ENCODE assay signal across 1 cellular context in genomic region chr15:79977431-79977940, GRCh38.
TF ChIP-seq lines count a peak whose summit lies in the region.

No MANE protein-coding gene starts in this region.

TF ChIP-seq in GM12878, 131 proteins besides CTCF, POLR2A, EP300 and RAD21 (continued from another document):
- TF ChIP-seq MLLT1 (IDR thresholded peaks at IDR 0.05) (peak; percentile 55), ASH2L (IDR thresholded peaks at IDR 0.05; ENCODE audit: borderline replicate concordance, low read depth) (no peak), NRF1 (conservative IDR thresholded peaks at IDR 0.05; ENCODE audit: low read depth, low read length) (no peak), SREBF1 (IDR thresholded peaks at IDR 0.05; ENCODE audit: low read length) (no peak), IKZF2 (IDR thresholded peaks at IDR 0.05) (peak; percentile 90 to 91), MTA3 (IDR thresholded peaks at IDR 0.05; ENCODE audit: borderline replicate concordance, low read length) (peak; percentile 64; the same call in 1 of the 2 replicates)
